ENCODE assay signal across 8 cellular contexts in the genomic region with DNA sequence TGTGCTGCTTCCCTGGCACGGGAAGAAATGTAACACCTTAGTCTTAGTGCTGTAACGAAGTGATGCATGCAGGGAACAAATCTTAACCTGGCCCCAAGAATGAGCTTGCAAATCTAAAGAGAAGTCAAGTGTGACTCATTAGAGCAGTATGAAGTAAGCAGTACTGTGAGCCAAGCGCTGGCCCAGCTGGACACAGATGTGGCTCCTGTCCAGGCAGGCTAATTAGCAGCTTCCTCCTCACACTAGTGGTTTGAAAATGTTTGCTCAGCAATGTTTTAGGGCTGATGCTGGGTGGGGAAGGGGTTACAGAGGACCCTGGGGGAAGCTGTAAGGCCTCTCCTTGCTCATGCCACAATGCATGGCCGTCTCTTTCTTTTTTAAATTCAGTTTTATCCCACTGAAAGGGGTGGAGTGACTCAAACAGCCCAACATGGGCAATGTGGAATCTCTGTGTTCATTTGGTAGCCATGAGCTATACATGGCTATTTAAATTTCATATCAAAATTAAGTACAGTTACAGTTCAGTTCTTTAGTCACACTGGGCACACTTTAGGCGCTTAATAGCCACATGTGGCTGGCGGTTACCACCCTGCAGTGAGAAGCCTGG.
DNase-seq lines count a peak whose midpoint lies in the region; ATAC-seq and TF ChIP-seq lines count a peak whose summit lies in the region.

No MANE protein-coding gene starts in this region.

- H3K4me3 ChIP-seq in HL-60 (replicated peaks; ENCODE audit: insufficient read depth, low read length) (no peak overlapping the region), RWPE2 (ENCODE audit: severe bottlenecking) (no peak overlapping the region)

- no peaks in the 10 kb centered on the region for H3K27me3 ChIP-seq in HL-60 (ENCODE audit: insufficient read depth, poor library complexity, severe bottlenecking)
- H3K27me3 ChIP-seq in RWPE2 (ENCODE audit: insufficient read depth, poor library complexity, severe bottlenecking) = no peaks in the 10 kb centered on the region

- H3K36me3 ChIP-seq in RWPE2 (ENCODE audit: low read depth) = no peaks in the 10 kb centered on the region

- TF ChIP-seq CTCF in HL-60 (IDR thresholded peaks at IDR 0.05; ENCODE audit: insufficient read depth, low read length) = no peak
- no peak for TF ChIP-seq CTCF in RWPE2 (IDR thresholded peaks at IDR 0.05; ENCODE audit: poor library complexity, severe bottlenecking)

- DNase-seq in HL-60 (ENCODE audit: low read depth in 1 of 2, low spot score in 1 of 2) = peak; percentile 26 to 53
- DNase-seq in RWPE2 (ENCODE audit: low spot score) = peak; percentile 58
- DNase-seq in fibroblast of the conjunctiva (ENCODE audit: low read depth) = peak; percentile 79
- peak; percentile 31 for DNase-seq in pons (ENCODE audit: low spot score)
- no peak for DNase-seq in activated gamma-delta T cell (lab: John Stamatoyannopoulos, UW)
- no peak for DNase-seq in T-helper 2 cell
- no peak for DNase-seq in NCI-H1048 (lab: John Stamatoyannopoulos, UW)

- H3K9me3 ChIP-seq in RWPE2 (ENCODE audit: severe bottlenecking) = no peaks in the 10 kb centered on the region

- peak; percentile 92 for ATAC-seq in RWPE2 (ENCODE audit: low read depth)
- no peak for ATAC-seq in HG02885 (IDR thresholded peaks at IDR 0.05; ENCODE audit: poor library complexity, unreplicated experiment)

- peaks cover 9% of the 10 kb centered on the region for H3K4me1 ChIP-seq in RWPE2 (ENCODE audit: insufficient read depth, poor library complexity, severe bottlenecking)

- H3K27ac ChIP-seq in HL-60 (replicated peaks) (no peak overlapping the region), RWPE2 (ENCODE audit: poor library complexity, severe bottlenecking) (peak overlapping the region; percentile 58)

Comparison
In these comparisons a context has a peak if more than half of its experiments do, and no peak if none do; other contexts are left out.
1. DNase-seq: peak in HL-60 (2 of 2), RWPE2 (single experiment), fibroblast of the conjunctiva (single experiment) and pons (single experiment); none in activated gamma-delta T cell (single experiment), T-helper 2 cell (0 of 5) and NCI-H1048 (single experiment).